14 cellular contexts compared by ENCODE assay signal in genomic region chr1:109377698-109378097, GRCh38. TPM values are rescaled to one million over a fixed set of nuclear protein-coding genes. Genes with fewer than 3 reads are reported as not detected.
DNase-seq lines count a peak whose midpoint lies in the region; ATAC-seq, FAIRE-seq and TF ChIP-seq lines count a peak whose summit lies in the region.
"Had no signal": no experiment of that assay in that cellular context is flagged by ENCODE, and none has a peak within 500 bp of the region (broad histone marks: within the 10 kb centered on the region; RNA-seq: fewer than 3 reads in every experiment).

No MANE protein-coding gene starts in this region.

- in situ Hi-C loops in K562 (cut with MboI), result no loop called here
- in situ Hi-C loops in gastrocnemius medialis (cut with MboI; ENCODE audit: low sequenced_read_pairs in 4 of 4), result no loop called here

- peaks cover 3% of the 10 kb centered on the region; the same call in 1 of the 2 replicates for H3F3A ChIP-seq in GM23338 (replicated peaks; ENCODE audit: low read depth)

- WGBS in K562 (ENCODE audit: insufficient coverage, low coverage, missing lambda C conversion rate), result 92% methylated on average over 4 of the region's 4 CpGs

- no peak for TF ChIP-seq RAD21 in K562 (CRISPR knock-in tag; conservative IDR thresholded peaks at IDR 0.05 in 1 of 2, IDR thresholded peaks at IDR 0.05 in 1 of 2)

- no peak overlapping the region for H3K4me3 ChIP-seq in GM23338
- H3K4me3 ChIP-seq in K562, result no peak overlapping the region
- H3K4me3 ChIP-seq in gastrocnemius medialis, result no peak overlapping the region
- no peak overlapping the region for H3K4me3 ChIP-seq in dorsolateral prefrontal cortex

- H3K27ac ChIP-seq in GM23338 (ENCODE audit: low read depth), result peak overlapping the region; percentile 28; the same call in 1 of the 2 replicates
- H3K27ac ChIP-seq in K562 (ENCODE audit: extremely low read depth, low read depth, low read length), result no peak overlapping the region
- H3K27ac ChIP-seq in gastrocnemius medialis, result peak overlapping the region; percentile 71 to 97 (median 90)
- peak overlapping the region in 17 of 59 donors; percentile 8 to 96 (median 19) for H3K27ac ChIP-seq in dorsolateral prefrontal cortex

- FAIRE-seq in K562 (lab: Jason Lieb, UNC), result no peak
- FAIRE-seq: A204.1, HTR-8/SVneo had no signal

- no peak overlapping the region; a peak in 1 of 4 replicates for H3K9ac ChIP-seq in K562 (ENCODE audit: insufficient read depth in 1 of 2, low read depth in 2 of 2, low read length in 2 of 2)

- no peaks in the 10 kb centered on the region for H3K9me1 ChIP-seq in K562 (ENCODE audit: control insufficient read depth, insufficient read depth, low read length)

- no peak for TF ChIP-seq EP300 in K562 (IDR thresholded peaks at IDR 0.05; ENCODE audit: low read length)

- no peaks in the 10 kb centered on the region for H3K36me3 ChIP-seq in GM23338 (ENCODE audit: insufficient read depth)
- peaks cover 10% of the 10 kb centered on the region; the same call in 1 of the 3 replicates for H3K36me3 ChIP-seq in K562 (ENCODE audit: control insufficient read depth, insufficient read depth, low read length)
- no peaks in the 10 kb centered on the region for H3K36me3 ChIP-seq in gastrocnemius medialis

- CTCF ChIA-PET in K562 (lab: Yijun Ruan, JAX; ENCODE audit: low intra/inter-chr PET ratio), result no interaction called here

- peaks cover 15% of the 10 kb centered on the region for H3K4me1 Mint-ChIP-seq in GM23338
- H3K4me1 Mint-ChIP-seq: CD8-positive, alpha-beta memory T cell had no signal

- no peak overlapping the region for H3K4me3 Mint-ChIP-seq in GM23338
- H3K4me3 Mint-ChIP-seq: CD8-positive, alpha-beta memory T cell had no signal

- H3K27me3 Mint-ChIP-seq in GM23338 (ENCODE audit: insufficient read depth, low read depth, poor library complexity), result no peaks in the 10 kb centered on the region

- BruUV-seq in K562 (replicated peaks; lab: Mats Ljungman, UMichigan), result no TSS peak

- H3K4me2 ChIP-seq in GM23338, result no peak overlapping the region
- no peak overlapping the region for H3K4me2 ChIP-seq in K562 (ENCODE audit: insufficient read depth, low read length)

- H2AFZ ChIP-seq in GM23338 (no peak overlapping the region), K562 (ENCODE audit: low read depth, low read length) (no peak overlapping the region)

- H4K20me1 ChIP-seq in GM23338 (replicated peaks; ENCODE audit: insufficient read depth) (peaks cover 15% of the 10 kb centered on the region; the same call in 1 of the 2 replicates), K562 (replicated peaks; ENCODE audit: control insufficient read depth, insufficient read depth, low read length) (no peaks in the 10 kb centered on the region)

- H3K79me2 ChIP-seq in GM23338 (replicated peaks; ENCODE audit: insufficient read depth) (peaks cover 96% of the 10 kb centered on the region), K562 (ENCODE audit: control insufficient read depth, insufficient read depth, low read length) (peaks cover 91% of the 10 kb centered on the region)

- H3K36me3 Mint-ChIP-seq in GM23338 (ENCODE audit: low read depth), result no peaks in the 10 kb centered on the region
- H3K36me3 Mint-ChIP-seq: CD8-positive, alpha-beta memory T cell had no signal

- no peaks in the 10 kb centered on the region for H3K9me3 Mint-ChIP-seq in GM23338
- H3K9me3 Mint-ChIP-seq: CD8-positive, alpha-beta memory T cell had no signal

- H3K9me2 ChIP-seq in GM23338 (ENCODE audit: insufficient read depth), result no peaks in the 10 kb centered on the region

- H3K27ac Mint-ChIP-seq in GM23338, result no peak overlapping the region
- H3K27ac Mint-ChIP-seq: CD8-positive, alpha-beta memory T cell had no signal

- H3K4me1 ChIP-seq in GM23338 (ENCODE audit: insufficient read depth), result peaks cover 18% of the 10 kb centered on the region
- H3K4me1 ChIP-seq in K562 (replicated peaks in 1 of 2; ENCODE audit: control insufficient read depth in 2 of 2, insufficient read depth in 2 of 2, low read length in 2 of 2), result peaks cover 17 to 21% of the 10 kb centered on the region in 2 experiments
- H3K4me1 ChIP-seq in gastrocnemius medialis, result peaks cover 68% of the 10 kb centered on the region in 2 donors

- ATAC-seq in GM23338, result no peak
- no peak for ATAC-seq in K562
- ATAC-seq in gastrocnemius medialis, result no peak
- no peak for ATAC-seq in HG03521 (IDR thresholded peaks at IDR 0.05; ENCODE audit: unreplicated experiment)
- ATAC-seq in HG03039 (IDR thresholded peaks at IDR 0.05; ENCODE audit: unreplicated experiment), result no peak

- DNase-seq in GM23338 (ENCODE audit: low spot score), result no peak
- no peak for DNase-seq in K562 (ENCODE audit: extremely low read depth in 1 of 4, low spot score in 3 of 4)
- no peak for DNase-seq in gastrocnemius medialis
- no peak for DNase-seq in dorsolateral prefrontal cortex
- no peak for DNase-seq in EL
- DNase-seq: Caco-2; CD8-positive, alpha-beta memory T cell; DND-41; GF-D8; KBM-7 had no signal

- TF ChIP-seq CTCF in GM23338 (conservative IDR thresholded peaks at IDR 0.05; ENCODE audit: low read depth in 2 of 2) (no peak), K562 (IDR thresholded peaks at IDR 0.05 in 2 of 3, conservative IDR thresholded peaks at IDR 0.05 in 1 of 3; ENCODE audit: insufficient read depth in 2 of 3, low read depth in 1 of 3, low read length in 3 of 3) (no peak), gastrocnemius medialis (IDR thresholded peaks at IDR 0.05 in 4 of 5, conservative IDR thresholded peaks at IDR 0.05 in 1 of 5) (no peak), dorsolateral prefrontal cortex (IDR thresholded peaks at IDR 0.05 in 54 of 56, conservative IDR thresholded peaks at IDR 0.05 in 2 of 56; ENCODE audit: low read depth in 1 of 56, partially characterized antibody in 56 of 56) (no peak)

- POLR2A ChIA-PET in K562 (lab: Yijun Ruan, JAX), result interaction anchor here (1.2 to 4.6 kb wide), 2 partner anchors 11 to 12 kb away, joined by 3 to 35 read pairs; no protein-coding TSS in a partner anchor

- TF ChIP-seq POLR2A in K562 (conservative IDR thresholded peaks at IDR 0.05), result no peak
- no peak for TF ChIP-seq POLR2A in gastrocnemius medialis (IDR thresholded peaks at IDR 0.05)

- H3K9me3 ChIP-seq in K562 (replicated peaks; ENCODE audit: control insufficient read depth, insufficient read depth, low read depth, low read length) (no peaks in the 10 kb centered on the region), gastrocnemius medialis (no peaks in the 10 kb centered on the region)
- H3K9me3 ChIP-seq: Caco-2 had no signal

- H3K27me3 ChIP-seq in GM23338 (ENCODE audit: insufficient read depth), result no peaks in the 10 kb centered on the region
- no peaks in the 10 kb centered on the region for H3K27me3 ChIP-seq in K562 (ENCODE audit: control insufficient read depth in 2 of 2, insufficient read depth in 2 of 2, low read length in 2 of 2)
- H3K27me3 ChIP-seq in gastrocnemius medialis, result no peaks in the 10 kb centered on the region
- H3K27me3 ChIP-seq in dorsolateral prefrontal cortex, result no peaks in the 10 kb centered on the region

- intact Hi-C loops in K562 (cut with micrococcal nuclease), result no loop called here
- intact Hi-C loops in gastrocnemius medialis (cut with DNase I; ENCODE audit: low total_unique reads), result no loop called here
- intact Hi-C loops in dorsolateral prefrontal cortex (cut with DNase I), result no loop called here

RNA-seq across cellular contexts. Expression of gene SORT1, which starts 20.0 kb away (rescaled TPM):
- total RNA-seq in GM23338 (2014; rRNA removed; shearing (Covaris generic)), result 51.7 and 55.4 TPM in 2 replicates
- polyA plus RNA-seq in GM23338 (2016; fragmentation: Nextera tagmentation; extraction: Ambion mirVana) (10.3 and 10.9 TPM in 2 replicates), K562 (2011; rRNA removed) (78.2 and 92.1 TPM in 2 replicates), K562 (2014; fragmentation: Illumina TruSeq; extraction: Trizol) (65.0 and 68.2 TPM in 2 replicates), K562 (2014; fragmentation: Nextera tagmentation; extraction: Ambion mirVana) (10 to 100 TPM; 27.4 to 33.3 TPM), K562 (2014; rRNA removed) (41.4 and 43.4 TPM in 2 replicates)
- 326 and 417 TPM in 2 replicates for total RNA-seq in K562 (2011; cell fraction: chromatin; rRNA removed; ENCODE audit: low replicate concordance)
- total RNA-seq in K562 (2011; cell fraction: nucleolus; rRNA removed), result 241 and 283 TPM in 2 replicates
- total RNA-seq in K562 (2011; cell fraction: nucleoplasm; rRNA removed), result 391 and 568 TPM in 2 replicates
- total RNA-seq in K562 (2014; rRNA removed) (35.5 and 41.4 TPM in 2 replicates), K562 (2014; rRNA removed; fragmentation: Illumina TruSeq; extraction: Trizol) (91.0 and 110 TPM in 2 replicates), K562 (2015; rRNA removed; fragmentation: Illumina TruSeq; extraction: Trizol) (88.2 and 96.9 TPM in 2 replicates), K562 (2021) (110 and 112 TPM in 2 replicates), gastrocnemius medialis (100 to 1,000 TPM in 3 of 4 donors, 10 to 100 TPM in 1; 93.7 to 226 (median 190) TPM), dorsolateral prefrontal cortex (100 to 1,000 TPM; 214 to 579 (median 329) TPM)
- polyA plus RNA-seq in K562 (2011; cell fraction: cytosol; rRNA removed), result 40.5 and 54.0 TPM in 2 replicates
- 57.9 and 62.0 TPM in 2 replicates for polyA plus RNA-seq in K562 (2011; cell fraction: nucleus; rRNA removed)
- polyA plus RNA-seq in K562 (2012), result 50.8 and 57.3 TPM in 2 replicates
- 227 and 260 TPM in 2 replicates for polyA minus RNA-seq in K562 (2011; rRNA and poly(A)+ RNA removed)
- polyA minus RNA-seq in K562 (2011; cell fraction: cytosol; rRNA and poly(A)+ RNA removed), result 87.5 and 90.6 TPM in 2 replicates
- 98.4 and 138 TPM in 2 replicates for polyA minus RNA-seq in K562 (2011; cell fraction: nucleus; rRNA and poly(A)+ RNA removed)

RNA-seq across cellular contexts. Expression of gene PSMA5, which starts 48.5 kb away (rescaled TPM):
- total RNA-seq in GM23338 (2014; rRNA removed; shearing (Covaris generic)), result 94.2 and 104 TPM in 2 replicates
- polyA plus RNA-seq in GM23338 (2016; fragmentation: Nextera tagmentation; extraction: Ambion mirVana) (107 and 126 TPM in 2 replicates), K562 (2011; rRNA removed) (299 and 397 TPM in 2 replicates), K562 (2014; fragmentation: Illumina TruSeq; extraction: Trizol) (246 and 256 TPM in 2 replicates), K562 (2014; fragmentation: Nextera tagmentation; extraction: Ambion mirVana) (100 to 1,000 TPM; 451 to 542 TPM), K562 (2014; rRNA removed) (225 and 273 TPM in 2 replicates)
- 131 and 146 TPM in 2 replicates for total RNA-seq in K562 (2011; cell fraction: chromatin; rRNA removed; ENCODE audit: low replicate concordance)
- 74.6 and 80.0 TPM in 2 replicates for total RNA-seq in K562 (2011; cell fraction: nucleolus; rRNA removed)
- 126 and 145 TPM in 2 replicates for total RNA-seq in K562 (2011; cell fraction: nucleoplasm; rRNA removed)
- total RNA-seq in K562 (2014; rRNA removed) (77.1 and 82.6 TPM in 2 replicates), K562 (2014; rRNA removed; fragmentation: Illumina TruSeq; extraction: Trizol) (309 and 348 TPM in 2 replicates), K562 (2015; rRNA removed; fragmentation: Illumina TruSeq; extraction: Trizol) (155 and 190 TPM in 2 replicates), K562 (2021) (287 and 302 TPM in 2 replicates), gastrocnemius medialis (10 to 100 TPM; 63.5 to 82.5 (median 78.2) TPM), dorsolateral prefrontal cortex (10 to 100 TPM; 25.5 to 74.2 (median 56.7) TPM)
- 168 and 244 TPM in 2 replicates for polyA plus RNA-seq in K562 (2011; cell fraction: cytosol; rRNA removed)
- polyA plus RNA-seq in K562 (2011; cell fraction: nucleus; rRNA removed), result 74.2 and 128 TPM in 2 replicates
- 169 and 249 TPM in 2 replicates for polyA plus RNA-seq in K562 (2012)
- 238 and 288 TPM in 2 replicates for polyA minus RNA-seq in K562 (2011; rRNA and poly(A)+ RNA removed)
- polyA minus RNA-seq in K562 (2011; cell fraction: cytosol; rRNA and poly(A)+ RNA removed), result 104 and 136 TPM in 2 replicates
- polyA minus RNA-seq in K562 (2011; cell fraction: nucleus; rRNA and poly(A)+ RNA removed), result 40.0 and 62.9 TPM in 2 replicates
